25 cellular contexts compared by ENCODE assay signal in the genomic region with DNA sequence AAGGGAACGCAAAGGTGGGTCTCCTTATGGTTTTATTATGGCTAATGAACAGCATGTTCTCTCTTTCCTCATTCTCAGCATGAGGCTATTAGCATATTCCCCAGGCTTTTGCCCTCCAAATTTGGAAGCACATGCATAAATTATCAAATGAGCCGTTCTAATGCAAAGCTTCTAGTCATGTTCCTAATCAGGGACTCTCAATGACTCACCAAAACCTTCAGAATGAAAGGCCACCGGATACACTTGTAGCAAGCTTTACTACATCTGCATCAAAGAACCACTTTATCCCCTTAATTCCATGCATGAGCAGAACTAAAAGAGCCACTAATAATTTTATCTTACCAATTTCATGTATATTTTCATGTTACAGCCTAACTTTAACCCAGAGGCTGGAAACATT.
"Had no signal": no experiment of that assay in that cellular context is flagged by ENCODE, and none has a peak within 500 bp of the region (broad histone marks: within the 10 kb centered on the region; RNA-seq: fewer than 3 reads in every experiment).

No MANE protein-coding gene starts in this region.

- H3K4me3 Mint-ChIP-seq: IgD-negative memory B cell had no signal

- H3K4me1 ChIP-seq: SJCRH30 had no signal

- DNase-seq: Kasumi-1, MM.1S, NCI-H1092 treated with DMSO at 0.1 percent for 48 hours, NCI-H1436, NCI-H187, NCI-H2029, NCI-H2081 treated with DMSO at 0.1 percent for 48 hours, NCI-H2171 treated with DMSO at 0.1 percent for 48 hours, NCI-H345, NCI-H446 treated with DMSO at 0.1 percent for 48 hours, NCI-H510A treated with DMSO at 0.1 percent for 48 hours, NCI-H69, NCI-H774, PC-3, SHP77 treated with DMSO at 0.1 percent for 48 hours, SJCRH30, T-helper 1 cell had no signal

- H3K4me3 ChIP-seq: K562, SJCRH30 had no signal

- H3K4me2 ChIP-seq: KMS-11 had no signal

- FAIRE-seq: HTR-8/SVneo, K562 had no signal

- H3K9ac ChIP-seq: KMS-11 had no signal

- ATAC-seq: K562, Panc1, PC-3, SK-N-SH treated with all-trans-retinoic acid at 6 μM for 48 hours had no signal

- H3K9me3 ChIP-seq: SJCRH30 had no signal

- H3K36me3 Mint-ChIP-seq: IgD-negative memory B cell had no signal

- H3K4me1 Mint-ChIP-seq: IgD-negative memory B cell had no signal

- H3K27me3 Mint-ChIP-seq: IgD-negative memory B cell had no signal

- H3K36me3 ChIP-seq: SJCRH30 had no signal

- H3K27ac ChIP-seq: HL-60, KMS-11, RWPE1, SJCRH30 had no signal

- H3K27ac Mint-ChIP-seq: IgD-negative memory B cell had no signal
